Comparison of ENCODE assay signal across 1 cellular context in the genomic region with DNA sequence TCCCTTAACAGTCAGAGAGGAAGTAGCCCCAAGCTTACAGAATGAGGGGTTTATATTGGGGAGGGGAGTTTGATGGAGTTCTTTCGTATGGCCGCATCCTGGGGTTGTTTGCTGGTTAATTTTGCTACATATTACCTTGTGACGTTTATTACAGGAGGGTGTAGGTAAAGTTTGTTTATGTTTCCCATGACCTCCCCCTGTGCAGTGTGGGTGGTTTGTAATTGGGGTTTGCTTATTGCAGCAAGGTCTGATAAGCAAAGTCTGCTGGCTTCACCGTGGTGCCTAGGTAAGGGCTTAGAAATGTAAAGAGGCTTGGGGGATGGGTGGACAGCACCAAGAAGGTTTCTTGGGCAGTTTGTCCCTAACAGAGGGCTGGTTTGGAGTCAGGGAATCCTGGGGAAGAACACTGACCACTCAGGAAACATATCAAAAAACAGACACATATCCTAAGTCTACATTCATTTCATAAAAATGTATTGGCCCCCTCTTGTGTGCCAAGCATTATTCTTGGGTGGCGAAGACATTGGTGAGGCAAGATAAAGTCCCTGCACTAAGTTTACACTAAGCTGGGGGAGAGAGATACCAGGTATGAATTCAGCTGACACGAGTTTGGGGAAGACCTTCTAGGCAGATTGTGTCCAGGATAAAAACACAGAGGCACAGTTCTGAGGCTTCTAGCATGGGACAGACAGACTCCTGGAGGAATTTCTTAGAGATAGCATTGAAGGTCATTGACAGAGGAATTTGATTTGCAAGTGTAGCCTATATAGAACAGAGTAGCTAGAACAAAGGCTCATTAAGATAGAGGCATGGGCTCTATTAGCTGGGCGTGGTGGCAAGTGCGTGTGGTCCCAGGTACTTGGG.
TF ChIP-seq lines count a peak whose summit lies in the region.

No MANE protein-coding gene starts in this region.

TF ChIP-seq in HepG2, 621 proteins besides CTCF, POLR2A, EP300 and RAD21:
- TF ChIP-seq ZNF772 (CRISPR knock-in tag; IDR thresholded peaks at IDR 0.05) (no peak), NCOR1 (IDR thresholded peaks at IDR 0.05; ENCODE audit: borderline replicate concordance, low read length) (no peak), JUNB (CRISPR knock-in tag; IDR thresholded peaks at IDR 0.05; ENCODE audit: borderline replicate concordance) (0 out of 2 replicates have a peak, but pooled peaks have one; percentile 7), ZNF790 (CRISPR knock-in tag; IDR thresholded peaks at IDR 0.05; ENCODE audit: borderline replicate concordance) (no peak), BRCA1 (CRISPR knock-in tag; IDR thresholded peaks at IDR 0.05) (no peak)
- TF ChIP-seq, protein P1, sequence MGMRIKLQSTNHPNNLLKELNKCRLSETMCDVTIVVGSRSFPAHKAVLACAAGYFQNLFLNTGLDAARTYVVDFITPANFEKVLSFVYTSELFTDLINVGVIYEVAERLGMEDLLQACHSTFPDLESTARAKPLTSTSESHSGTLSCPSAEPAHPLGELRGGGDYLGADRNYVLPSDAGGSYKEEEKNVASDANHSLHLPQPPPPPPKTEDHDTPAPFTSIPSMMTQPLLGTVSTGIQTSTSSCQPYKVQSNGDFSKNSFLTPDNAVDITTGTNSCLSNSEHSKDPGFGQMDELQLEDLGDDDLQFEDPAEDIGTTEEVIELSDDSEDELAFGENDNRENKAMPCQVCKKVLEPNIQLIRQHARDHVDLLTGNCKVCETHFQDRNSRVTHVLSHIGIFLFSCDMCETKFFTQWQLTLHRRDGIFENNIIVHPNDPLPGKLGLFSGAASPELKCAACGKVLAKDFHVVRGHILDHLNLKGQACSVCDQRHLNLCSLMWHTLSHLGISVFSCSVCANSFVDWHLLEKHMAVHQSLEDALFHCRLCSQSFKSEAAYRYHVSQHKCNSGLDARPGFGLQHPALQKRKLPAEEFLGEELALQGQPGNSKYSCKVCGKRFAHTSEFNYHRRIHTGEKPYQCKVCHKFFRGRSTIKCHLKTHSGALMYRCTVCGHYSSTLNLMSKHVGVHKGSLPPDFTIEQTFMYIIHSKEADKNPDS (CRISPR knock-in tag; IDR thresholded peaks at IDR 0.05), result no peak
- TF ChIP-seq, protein P2, sequence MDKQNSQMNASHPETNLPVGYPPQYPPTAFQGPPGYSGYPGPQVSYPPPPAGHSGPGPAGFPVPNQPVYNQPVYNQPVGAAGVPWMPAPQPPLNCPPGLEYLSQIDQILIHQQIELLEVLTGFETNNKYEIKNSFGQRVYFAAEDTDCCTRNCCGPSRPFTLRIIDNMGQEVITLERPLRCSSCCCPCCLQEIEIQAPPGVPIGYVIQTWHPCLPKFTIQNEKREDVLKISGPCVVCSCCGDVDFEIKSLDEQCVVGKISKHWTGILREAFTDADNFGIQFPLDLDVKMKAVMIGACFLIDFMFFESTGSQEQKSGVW (CRISPR knock-in tag; IDR thresholded peaks at IDR 0.05; ENCODE audit: borderline replicate concordance), result no peak
TF ChIP-seq in HepG2: peak in this region for 1.
